Comparison of ENCODE assay signal across 8 cellular contexts in the genomic region with DNA sequence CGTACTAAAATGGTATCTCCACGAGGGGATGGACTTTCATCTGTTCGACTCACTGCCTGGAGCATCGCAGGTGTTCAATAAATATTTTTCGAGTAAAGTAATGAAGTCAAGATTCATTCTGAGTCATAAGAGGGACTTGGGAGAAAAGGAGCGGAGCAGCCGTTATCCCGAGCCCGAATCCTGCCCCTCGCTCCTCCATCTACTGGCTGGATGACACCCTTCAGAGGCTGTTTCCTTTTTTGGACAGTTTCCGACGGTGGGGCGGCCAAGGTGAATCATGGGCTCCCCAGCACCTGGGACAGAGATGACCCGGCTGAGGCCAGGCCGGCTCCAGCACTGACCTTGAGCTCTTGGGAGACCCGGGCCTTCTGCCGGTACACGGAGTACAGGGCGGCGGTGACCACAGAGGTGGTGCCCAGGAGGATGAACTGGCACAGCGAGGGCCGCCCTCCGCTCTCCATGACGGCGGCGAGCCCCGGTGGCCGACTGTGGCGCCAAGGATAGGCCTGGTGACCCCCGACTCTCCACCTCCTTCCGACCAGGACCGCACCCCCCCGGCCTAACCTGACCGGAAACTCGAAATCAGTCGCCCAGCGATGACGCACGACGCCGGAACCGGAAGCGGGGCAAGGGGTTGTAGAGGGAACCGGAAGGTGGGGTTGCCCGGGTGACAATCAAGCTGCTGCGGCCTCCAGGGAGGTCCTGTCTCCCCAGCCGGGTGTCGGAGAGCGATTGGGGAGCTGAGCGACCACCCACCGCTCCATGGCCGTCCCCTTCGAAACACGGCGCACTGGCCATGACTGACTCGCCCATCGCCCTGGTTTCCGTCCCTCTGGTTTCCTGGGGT. TPM values are rescaled to one million over a fixed set of nuclear protein-coding genes. Genes with fewer than 3 reads are reported as not detected.
DNase-seq lines count a peak whose midpoint lies in the region; ATAC-seq and TF ChIP-seq lines count a peak whose summit lies in the region.

A gene with protein sequence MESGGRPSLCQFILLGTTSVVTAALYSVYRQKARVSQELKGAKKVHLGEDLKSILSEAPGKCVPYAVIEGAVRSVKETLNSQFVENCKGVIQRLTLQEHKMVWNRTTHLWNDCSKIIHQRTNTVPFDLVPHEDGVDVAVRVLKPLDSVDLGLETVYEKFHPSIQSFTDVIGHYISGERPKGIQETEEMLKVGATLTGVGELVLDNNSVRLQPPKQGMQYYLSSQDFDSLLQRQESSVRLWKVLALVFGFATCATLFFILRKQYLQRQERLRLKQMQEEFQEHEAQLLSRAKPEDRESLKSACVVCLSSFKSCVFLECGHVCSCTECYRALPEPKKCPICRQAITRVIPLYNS (minus strand): TSS at position 588 of the 847 bp plus-strand sequence. CDS start 127 bp downstream, at position 461.

- H3K4me1 ChIP-seq in KMS-11 (ENCODE audit: low read depth, poor library complexity, severe bottlenecking) (peaks cover 15% of the 10 kb centered on the region), Panc1 (ENCODE audit: control insufficient read depth, insufficient read depth, low read length) (peaks cover 11% of the 10 kb centered on the region; the same call in 1 of the 2 replicates), esophagus (ENCODE audit: control insufficient read depth in 2 of 2, insufficient read depth in 2 of 2, low read length in 1 of 2) (peaks cover 3 to 4% of the 10 kb centered on the region in 2 donors), mucosa of stomach (ENCODE audit: control insufficient read depth, insufficient read depth, low read length) (peaks cover 7% of the 10 kb centered on the region)

- H3K4me2 ChIP-seq in KMS-11, result peak within 1 kb of the TSS; percentile 90

- in situ Hi-C loops in Panc1 (cut with HindIII; ENCODE audit: low pct_unique_long_range_greater_than_20kb, low sequenced_read_pairs), result no loop called here

- POLR2A ChIA-PET in Panc1 (lab: Charles Lee), result no interaction called here

- H3K27ac ChIP-seq in KMS-11 (no peak within 1 kb of the TSS), Panc1 (ENCODE audit: low read length) (peak within 1 kb of the TSS; percentile 85), esophagus (ENCODE audit: low read depth in 2 of 2, low read length in 1 of 2) (peak within 1 kb of the TSS; percentile 57 to 92)

- peak; percentile 45 for DNase-seq in DMS 273 treated with DMSO at 0.1 percent for 48 hours (lab: John Stamatoyannopoulos, UW)
- DNase-seq in Panc1 (ENCODE audit: low read depth, low spot score), result peak; percentile 79
- DNase-seq in activated T-cell treated with anti-CD3 and anti-CD28 coated beads, Interleukin-2, amount 50 U/mL, for 4 hours, result peak; percentile 92
- peak; percentile 99 for DNase-seq in stimulated activated CD8-positive, alpha-beta memory T cell treated with anti-CD3 and anti-CD28 coated beads, Interleukin-4, amount 100 ng/mL, for 48 hours

- peaks cover 12% of the 10 kb centered on the region; the same call in 1 of the 2 replicates for H3K79me2 ChIP-seq in KMS-11 (ENCODE audit: insufficient read depth, low read depth)

- H3K36me3 ChIP-seq in KMS-11 (ENCODE audit: insufficient read depth) (no peaks in the 10 kb centered on the region), Panc1 (ENCODE audit: control insufficient read depth, insufficient read depth, low read length) (peaks cover 5% of the 10 kb centered on the region; the same call in 1 of the 2 replicates), esophagus (ENCODE audit: control insufficient read depth in 2 of 2, insufficient read depth in 2 of 2, low read length in 1 of 2) (no peaks in the 10 kb centered on the region), mucosa of stomach (ENCODE audit: control insufficient read depth, insufficient read depth, low read length) (no peaks in the 10 kb centered on the region)

- peak within 1 kb of the TSS; percentile 79 for H3K4me3 ChIP-seq in KMS-11 (IDR thresholded peaks at IDR 0.05; ENCODE audit: insufficient read depth, low read depth, low read length)
- peak within 1 kb of the TSS; percentile 88 to 93 for H3K4me3 ChIP-seq in Panc1 (ENCODE audit: low read depth in 2 of 2, low read length in 2 of 2)
- peak within 1 kb of the TSS; percentile 88 to 98 for H3K4me3 ChIP-seq in esophagus (ENCODE audit: low read depth in 1 of 2, low read length in 2 of 2)
- peak within 1 kb of the TSS; percentile 88 for H3K4me3 ChIP-seq in mucosa of stomach (ENCODE audit: low read length)

- H3K9me3 ChIP-seq in Panc1 (ENCODE audit: control insufficient read depth, insufficient read depth, low read depth, low read length) (no peaks in the 10 kb centered on the region), esophagus (ENCODE audit: control insufficient read depth in 2 of 2, insufficient read depth in 1 of 2, low read depth in 1 of 2, low read length in 1 of 2) (no peaks in the 10 kb centered on the region), mucosa of stomach (ENCODE audit: control insufficient read depth, low read length) (no peaks in the 10 kb centered on the region)

- no peaks in the 10 kb centered on the region for H3K9me3 Mint-ChIP-seq in activated T-cell treated with anti-CD3 and anti-CD28 coated beads, Interleukin-2, amount 50 U/mL, for 4 hours

- no peak for TF ChIP-seq CTCF in KMS-11 (conservative IDR thresholded peaks at IDR 0.05; ENCODE audit: low read depth, low read length)
- TF ChIP-seq CTCF in Panc1 (IDR thresholded peaks at IDR 0.05), result no peak

- intact Hi-C loops in Panc1 (cut with micrococcal nuclease; ENCODE audit: unreplicated experiment), result no loop called here

- 1% methylated on average over 58 of the region's 58 CpGs for WGBS in esophagus, 2 donors

- H3K27me3 Mint-ChIP-seq in activated T-cell treated with anti-CD3 and anti-CD28 coated beads, Interleukin-2, amount 50 U/mL, for 4 hours (ENCODE audit: low read depth), result peaks cover 1% of the 10 kb centered on the region

- H3K27me3 ChIP-seq in KMS-11 (ENCODE audit: insufficient read depth, low read depth) (no peaks in the 10 kb centered on the region; the same call in 1 of the 2 replicates), Panc1 (ENCODE audit: control insufficient read depth, insufficient read depth, low read length) (no peaks in the 10 kb centered on the region), esophagus (ENCODE audit: control insufficient read depth in 1 of 2, insufficient read depth in 2 of 2, low read length in 2 of 2) (no peaks in the 10 kb centered on the region), mucosa of stomach (ENCODE audit: control insufficient read depth, insufficient read depth, low read length) (peaks cover 4% of the 10 kb centered on the region)

- H3K36me3 Mint-ChIP-seq in activated T-cell treated with anti-CD3 and anti-CD28 coated beads, Interleukin-2, amount 50 U/mL, for 4 hours (ENCODE audit: insufficient read depth), result peaks cover 7% of the 10 kb centered on the region

- peak within 1 kb of the TSS; percentile 90 for H2AFZ ChIP-seq in KMS-11 (ENCODE audit: low read depth)

- CTCF ChIA-PET in Panc1 (lab: Charles Lee), result interaction anchor here (1.3 kb wide), 1 partner anchor 125 kb away, joined by 5 read pairs; no protein-coding TSS in a partner anchor

- peaks cover 28% of the 10 kb centered on the region for H3K4me1 Mint-ChIP-seq in activated T-cell treated with anti-CD3 and anti-CD28 coated beads, Interleukin-2, amount 50 U/mL, for 4 hours (ENCODE audit: low read depth)

- TSS peak; percentile 87 for BruUV-seq in Panc1 (replicated peaks; lab: Mats Ljungman, UMichigan)

- peak within 1 kb of the TSS; percentile 61; the same call in 1 of the 2 replicates for H3K9ac ChIP-seq in KMS-11
- peak within 1 kb of the TSS; percentile 83 for H3K9ac ChIP-seq in mucosa of stomach (ENCODE audit: low read length)

- peak within 1 kb of the TSS; percentile 91 for H3K4me3 Mint-ChIP-seq in activated T-cell treated with anti-CD3 and anti-CD28 coated beads, Interleukin-2, amount 50 U/mL, for 4 hours

- ATAC-seq in GM21717 (IDR thresholded peaks at IDR 0.05; ENCODE audit: unreplicated experiment) (peak; percentile 92), Panc1 (peak; percentile 99)
- ATAC-seq in activated T-cell treated with anti-CD3 and anti-CD28 coated beads, Interleukin-2, amount 50 U/mL, for 4 hours, result peak; percentile 96 to 97

- H4K20me1 ChIP-seq in KMS-11 (ENCODE audit: insufficient read depth), result no peaks in the 10 kb centered on the region

RNA-seq across cellular contexts. Expression of the gene that starts here (rescaled TPM):
- total RNA-seq in Panc1 (2021; ENCODE audit: unreplicated experiment), result 39.4 TPM
- polyA plus RNA-seq in Panc1 (2012; ENCODE audit: insufficient read length), result 33.4 TPM
- 10 to 100 TPM; 21.6 to 25.0 (median 24.2) TPM for total RNA-seq in activated T-cell treated with anti-CD3 and anti-CD28 coated beads, Interleukin-2, amount 50 U/mL, for 4 hours
- polyA plus RNA-seq in esophagus, result 10 to 100 TPM in 1 of 2 donors, 1 to 10 TPM in 1; 6.5 to 16.3 TPM

Comparison
In these comparisons a context has a peak if more than half of its experiments do, and no peak if none do; other contexts are left out.
1. DNase-seq: peak in every context shown above with its lines; median percentile 99 in stimulated activated CD8-positive, alpha-beta memory T cell treated with anti-CD3 and anti-CD28 coated beads, Interleukin-4, amount 100 ng/mL, for 48 hours; 92 in activated T-cell treated with anti-CD3 and anti-CD28 coated beads, Interleukin-2, amount 50 U/mL, for 4 hours; 79 in Panc1; 45 in DMS 273 treated with DMSO at 0.1 percent for 48 hours.